10 cellular contexts compared by ENCODE assay signal in genomic region chr3:188431553-188431952, GRCh38.
A peak's percentile ranks its signal among the peaks of the same experiment; 100 is the strongest.
DNase-seq lines count a peak whose midpoint lies in the region; ATAC-seq and TF ChIP-seq lines count a peak whose summit lies in the region.
"Had no signal": no experiment of that assay in that cellular context is flagged by ENCODE, and none has a peak within 500 bp of the region (broad histone marks: within the 10 kb centered on the region; RNA-seq: fewer than 3 reads in every experiment).

No MANE protein-coding gene starts in this region.

- TF ChIP-seq POLR2A in vagina (IDR thresholded peaks at IDR 0.05), result no peak

- intact Hi-C loops in colonic mucosa (cut with DNase I) (loop anchor here (10.0 kb wide), 1 partner anchor 687 kb away; the partner anchor contains the start of gene BCL6), vagina (cut with DNase I) (no loop called here)

- peak overlapping the region; percentile 64 for H3K27ac ChIP-seq in colonic mucosa
- H3K27ac ChIP-seq in mucosa of rectum (ENCODE audit: low read depth in 2 of 2, low read length in 2 of 2), result peak overlapping the region; percentile 71 to 79
- no peak overlapping the region for H3K27ac ChIP-seq in vagina

- TF ChIP-seq RAD21 in Ishikawa (IDR thresholded peaks at IDR 0.05; ENCODE audit: low read depth), result no peak

- ATAC-seq in HG03457 (IDR thresholded peaks at IDR 0.05; ENCODE audit: unreplicated experiment), result no peak
- no peak for ATAC-seq in HG02840 (IDR thresholded peaks at IDR 0.05; ENCODE audit: low FRiP score, unreplicated experiment)
- no peak for ATAC-seq in HG02884 (IDR thresholded peaks at IDR 0.05; ENCODE audit: unreplicated experiment)
- ATAC-seq: sciatic nerve had no signal

- H3K4me1 ChIP-seq in colonic mucosa, result peaks cover 10% of the 10 kb centered on the region
- peaks cover 18 to 33% of the 10 kb centered on the region in 2 donors for H3K4me1 ChIP-seq in mucosa of rectum (ENCODE audit: control insufficient read depth in 2 of 2, insufficient read depth in 2 of 2, low read length in 2 of 2)
- peaks cover 14% of the 10 kb centered on the region for H3K4me1 ChIP-seq in vagina

- H3K9me3 ChIP-seq in colonic mucosa, result no peaks in the 10 kb centered on the region
- H3K9me3 ChIP-seq in mucosa of rectum (ENCODE audit: control insufficient read depth in 2 of 2, low read length in 2 of 2), result no peaks in the 10 kb centered on the region
- H3K9me3 ChIP-seq in vagina, result no peaks in the 10 kb centered on the region

- DNase-seq in AG10803 (ENCODE audit: low read depth) (peak; percentile 81), colonic mucosa (peak; percentile 40), vagina (ENCODE audit: extremely low spot score in 2 of 2) (no peak)
- DNase-seq: activated CD4-positive, alpha-beta T cell treated with anti-CD3 and anti-CD28 coated beads for 4 hours had no signal

- TF ChIP-seq EP300 in Ishikawa (IDR thresholded peaks at IDR 0.05; ENCODE audit: borderline replicate concordance), result no peak

- TF ChIP-seq CTCF in AG10803 (conservative IDR thresholded peaks at IDR 0.05; ENCODE audit: low read length) (no peak), colonic mucosa (IDR thresholded peaks at IDR 0.05) (no peak), vagina (IDR thresholded peaks at IDR 0.05) (no peak)

- peak overlapping the region in 1 of 2 donors; percentile 64 for H3K9ac ChIP-seq in colonic mucosa (ENCODE audit: low read depth in 2 of 2, low read length in 2 of 2)
- no peak overlapping the region for H3K9ac ChIP-seq in mucosa of rectum (ENCODE audit: low read depth in 1 of 2, low read length in 2 of 2)

- H3K4me3 ChIP-seq in AG10803 (ENCODE audit: low read length), result no peak overlapping the region
- H3K4me3 ChIP-seq in colonic mucosa, result no peak overlapping the region
- no peak overlapping the region for H3K4me3 ChIP-seq in mucosa of rectum (ENCODE audit: low read length in 2 of 2)
- no peak overlapping the region for H3K4me3 ChIP-seq in vagina

- H3K36me3 ChIP-seq in colonic mucosa (no peaks in the 10 kb centered on the region), mucosa of rectum (ENCODE audit: control insufficient read depth in 2 of 2, insufficient read depth in 2 of 2, low read length in 2 of 2) (no peaks in the 10 kb centered on the region), vagina (no peaks in the 10 kb centered on the region)

- H3K27me3 ChIP-seq in colonic mucosa (no peaks in the 10 kb centered on the region), mucosa of rectum (ENCODE audit: control insufficient read depth in 2 of 2, insufficient read depth in 2 of 2, low read length in 2 of 2) (no peaks in the 10 kb centered on the region), vagina (no peaks in the 10 kb centered on the region)

TF ChIP-seq in Ishikawa, 13 proteins besides CTCF, POLR2A, EP300 and RAD21:
- TF ChIP-seq TEAD4 (IDR thresholded peaks at IDR 0.05) (0 out of 2 replicates have a peak, but pooled peaks have one; percentile 23), TAF1 (IDR thresholded peaks at IDR 0.05; ENCODE audit: low read depth) (no peak), CREB1 (IDR thresholded peaks at IDR 0.05; ENCODE audit: low read depth) (no peak)

Comparison
In these comparisons a context has a peak if more than half of its experiments do, and no peak if none do; other contexts are left out.
1. DNase-seq: peak in AG10803 (single experiment) and colonic mucosa (single experiment); none in vagina (0 of 2).